ENCODE assay signal across 23 cellular contexts in genomic region chr9:125655691-125656410, GRCh38. TPM values are rescaled to one million over a fixed set of nuclear protein-coding genes. Genes with fewer than 3 reads are reported as not detected.
DNase-seq lines count a peak whose midpoint lies in the region; ATAC-seq and TF ChIP-seq lines count a peak whose summit lies in the region.
"Had no signal": no experiment of that assay in that cellular context is flagged by ENCODE, and none has a peak within 500 bp of the region (broad histone marks: within the 10 kb centered on the region; RNA-seq: fewer than 3 reads in every experiment).

No MANE protein-coding gene starts in this region.

- intact Hi-C loops in Right ventricle myocardium inferior (cut with DNase I), result no loop called here
- intact Hi-C loops in activated T-helper 2 cell treated with anti-CD3 and anti-CD28 coated beads, Interferon-gamma antibody, Interleukin-2, Interleukin-4, amounts not matched to agents 10 μg/mL and 5 μg/mL and 100 μg/mL, durations not matched to agents 14 hours and 24 hours and 36 hours (cut with micrococcal nuclease), result no loop called here

- ATAC-seq in Right ventricle myocardium inferior (no peak), HG02759 (IDR thresholded peaks at IDR 0.05; ENCODE audit: unreplicated experiment) (no peak)
- ATAC-seq in activated CD8-positive, alpha-beta T cell treated with anti-CD3 and anti-CD28 coated beads, Interleukin-2, amount 10 ng/mL, durations not matched to agents 7 days and 5 days, result no peak
- ATAC-seq: activated CD4-positive, alpha-beta T cell treated with anti-CD3 and anti-CD28 coated beads for 36 hours; activated naive CD4-positive, alpha-beta T cell treated with anti-CD3 and anti-CD28 coated beads, Interleukin-2, amount 50 U/mL, for 72 hours; left ventricle myocardium superior; naive thymus-derived CD4-positive, alpha-beta T cell had no signal

- CTCF ChIA-PET in activated CD8-positive, alpha-beta T cell treated with anti-CD3 and anti-CD28 coated beads, Interleukin-2, amount 10 ng/mL, durations not matched to agents 7 days and 5 days (lab: Charles Lee), result no interaction called here

- peaks cover 24% of the 10 kb centered on the region for H3K36me3 Mint-ChIP-seq in activated T-helper 2 cell treated with anti-CD3 and anti-CD28 coated beads, Interferon-gamma antibody, Interleukin-2, Interleukin-4, amounts not matched to agents 10 μg/mL and 5 μg/mL and 100 μg/mL, durations not matched to agents 14 hours and 24 hours and 36 hours (ENCODE audit: low read depth)
- H3K36me3 Mint-ChIP-seq in activated CD8-positive, alpha-beta T cell treated with anti-CD3 and anti-CD28 coated beads, Interleukin-2, amount 10 ng/mL, durations not matched to agents 7 days and 5 days (ENCODE audit: low read depth), result peaks cover 18% of the 10 kb centered on the region

- H3K36me3 ChIP-seq in cardiac muscle cell, result no peaks in the 10 kb centered on the region
- H3K36me3 ChIP-seq: breast epithelium, upper lobe of left lung had no signal

- POLR2A ChIA-PET in activated CD8-positive, alpha-beta T cell treated with anti-CD3 and anti-CD28 coated beads, Interleukin-2, amount 10 ng/mL, durations not matched to agents 7 days and 5 days (lab: Charles Lee), result no interaction called here

- H3K4me3 ChIP-seq in cardiac muscle cell (no peak overlapping the region), cardiac fibroblast (replicated peaks in 1 of 2; ENCODE audit: low read depth in 2 of 2, low read length in 2 of 2) (no peak overlapping the region)
- H3K4me3 ChIP-seq: breast epithelium, GM23248, upper lobe of left lung had no signal

- H3K4me3 Mint-ChIP-seq in activated T-helper 2 cell treated with anti-CD3 and anti-CD28 coated beads, Interferon-gamma antibody, Interleukin-2, Interleukin-4, amounts not matched to agents 10 μg/mL and 5 μg/mL and 100 μg/mL, durations not matched to agents 14 hours and 24 hours and 36 hours (ENCODE audit: low read depth), result no peak overlapping the region
- H3K4me3 Mint-ChIP-seq in activated CD8-positive, alpha-beta T cell treated with anti-CD3 and anti-CD28 coated beads, Interleukin-2, amount 10 ng/mL, durations not matched to agents 7 days and 5 days, result no peak overlapping the region
- H3K4me3 Mint-ChIP-seq: activated CD4-positive, alpha-beta T cell treated with anti-CD3 and anti-CD28 coated beads for 36 hours; CD4-positive, alpha-beta T cell; naive thymus-derived CD4-positive, alpha-beta T cell had no signal

- H3K9me3 ChIP-seq in cardiac muscle cell (ENCODE audit: low read depth), result no peaks in the 10 kb centered on the region
- H3K9me3 ChIP-seq: breast epithelium, upper lobe of left lung had no signal

- TF ChIP-seq CTCF in cardiac muscle cell (IDR thresholded peaks at IDR 0.05; ENCODE audit: low read depth, low read length), result no peak
- no peak for TF ChIP-seq CTCF in cardiac fibroblast (IDR thresholded peaks at IDR 0.05; ENCODE audit: low read depth, low read length)

- no peaks in the 10 kb centered on the region for H3K4me1 ChIP-seq in cardiac muscle cell (ENCODE audit: low read depth)
- H3K4me1 ChIP-seq: breast epithelium had no signal

- H3K4me1 Mint-ChIP-seq in activated T-helper 2 cell treated with anti-CD3 and anti-CD28 coated beads, Interferon-gamma antibody, Interleukin-2, Interleukin-4, amounts not matched to agents 10 μg/mL and 5 μg/mL and 100 μg/mL, durations not matched to agents 14 hours and 24 hours and 36 hours (ENCODE audit: low read depth), result peaks cover 11% of the 10 kb centered on the region
- no peaks in the 10 kb centered on the region for H3K4me1 Mint-ChIP-seq in activated CD8-positive, alpha-beta T cell treated with anti-CD3 and anti-CD28 coated beads, Interleukin-2, amount 10 ng/mL, durations not matched to agents 7 days and 5 days (ENCODE audit: low read depth)

- H3K27ac ChIP-seq in cardiac muscle cell, result peak overlapping the region; percentile 10
- H3K27ac ChIP-seq: breast epithelium, GM23248 had no signal

- no peak for DNase-seq in cardiac muscle cell (ENCODE audit: low read depth in 1 of 2, low spot score in 1 of 2)
- DNase-seq in Right ventricle myocardium inferior (ENCODE audit: missing footprints), result no peak
- DNase-seq in cardiac fibroblast (ENCODE audit: low read depth in 2 of 2), result peak; percentile 17 to 30
- DNase-seq in lung microvascular endothelial cell (ENCODE audit: low read depth in 2 of 2), result peak; percentile 69 to 77
- no peak for DNase-seq in activated T-helper 2 cell treated with anti-CD3 and anti-CD28 coated beads, Interferon-gamma antibody, Interleukin-2, Interleukin-4, amounts not matched to agents 10 μg/mL and 5 μg/mL and 100 μg/mL, durations not matched to agents 14 hours and 24 hours and 36 hours (ENCODE audit: low spot score)
- DNase-seq in activated effector memory CD4-positive, alpha-beta T cell treated with Interleukin-2 at 50 U/mL for 16 hours, result no peak
- DNase-seq in activated CD8-positive, alpha-beta T cell treated with anti-CD3 and anti-CD28 coated beads, Interleukin-2, amount 10 ng/mL, durations not matched to agents 7 days and 5 days, result no peak
- DNase-seq: ACHN; activated CD4-positive, alpha-beta T cell treated with anti-CD3 and anti-CD28 coated beads for 36 hours; activated CD8-positive, alpha-beta memory T cell treated with anti-CD3 and anti-CD28 coated beads, Interleukin-2, amount 50 U/mL, for 48 hours; CD4-positive, alpha-beta T cell; effector memory CD4-positive, alpha-beta T cell; Karpas-422; left ventricle myocardium superior; naive thymus-derived CD4-positive, alpha-beta T cell; SHP77 treated with DMSO at 0.1 percent for 48 hours; stimulated activated naive CD4-positive, alpha-beta T cell treated with Interleukin-2 at 50 U/mL for 16 hours; upper lobe of left lung had no signal

- no peak overlapping the region for H3K27ac Mint-ChIP-seq in activated T-helper 2 cell treated with anti-CD3 and anti-CD28 coated beads, Interferon-gamma antibody, Interleukin-2, Interleukin-4, amounts not matched to agents 10 μg/mL and 5 μg/mL and 100 μg/mL, durations not matched to agents 14 hours and 24 hours and 36 hours
- no peak overlapping the region for H3K27ac Mint-ChIP-seq in activated CD8-positive, alpha-beta T cell treated with anti-CD3 and anti-CD28 coated beads, Interleukin-2, amount 10 ng/mL, durations not matched to agents 7 days and 5 days
- H3K27ac Mint-ChIP-seq: activated CD4-positive, alpha-beta T cell treated with anti-CD3 and anti-CD28 coated beads for 36 hours; activated naive CD4-positive, alpha-beta T cell treated with anti-CD3 and anti-CD28 coated beads, Interleukin-2, amount 50 U/mL, for 72 hours; CD4-positive, alpha-beta T cell had no signal

- no peaks in the 10 kb centered on the region for H3K27me3 ChIP-seq in cardiac muscle cell
- H3K27me3 ChIP-seq: breast epithelium, upper lobe of left lung had no signal

- H3K9me3 Mint-ChIP-seq in activated T-helper 2 cell treated with anti-CD3 and anti-CD28 coated beads, Interferon-gamma antibody, Interleukin-2, Interleukin-4, amounts not matched to agents 10 μg/mL and 5 μg/mL and 100 μg/mL, durations not matched to agents 14 hours and 24 hours and 36 hours, result no peaks in the 10 kb centered on the region
- no peaks in the 10 kb centered on the region for H3K9me3 Mint-ChIP-seq in activated CD8-positive, alpha-beta T cell treated with anti-CD3 and anti-CD28 coated beads, Interleukin-2, amount 10 ng/mL, durations not matched to agents 7 days and 5 days (ENCODE audit: insufficient read depth)
- H3K9me3 Mint-ChIP-seq: activated naive CD4-positive, alpha-beta T cell treated with anti-CD3 and anti-CD28 coated beads, Interleukin-2, amount 50 U/mL, for 72 hours; CD4-positive, alpha-beta T cell; naive thymus-derived CD4-positive, alpha-beta T cell had no signal

- H3K27me3 Mint-ChIP-seq in activated T-helper 2 cell treated with anti-CD3 and anti-CD28 coated beads, Interferon-gamma antibody, Interleukin-2, Interleukin-4, amounts not matched to agents 10 μg/mL and 5 μg/mL and 100 μg/mL, durations not matched to agents 14 hours and 24 hours and 36 hours (ENCODE audit: low read depth), result no peaks in the 10 kb centered on the region
- no peaks in the 10 kb centered on the region for H3K27me3 Mint-ChIP-seq in activated CD8-positive, alpha-beta T cell treated with anti-CD3 and anti-CD28 coated beads, Interleukin-2, amount 10 ng/mL, durations not matched to agents 7 days and 5 days (ENCODE audit: low read depth)
- H3K27me3 Mint-ChIP-seq: activated CD4-positive, alpha-beta T cell treated with anti-CD3 and anti-CD28 coated beads for 36 hours; CD4-positive, alpha-beta T cell; naive thymus-derived CD4-positive, alpha-beta T cell; progenitor cell of endocrine pancreas had no signal

RNA-seq across cellular contexts. Expression of gene MAPKAP1, which starts 51.2 kb away (rescaled TPM):
- total RNA-seq in cardiac muscle cell, result 85.6 and 103 TPM in 2 replicates
- 66.7 TPM in 2 replicates for polyA plus RNA-seq in cardiac muscle cell
- total RNA-seq in Right ventricle myocardium inferior, result 122 TPM
- 40.3 and 52.2 TPM in 2 replicates for total RNA-seq in lung microvascular endothelial cell
- 77.9 and 83.8 TPM in 2 replicates for total RNA-seq in activated T-helper 2 cell treated with anti-CD3 and anti-CD28 coated beads, Interferon-gamma antibody, Interleukin-2, Interleukin-4, amounts not matched to agents 10 μg/mL and 5 μg/mL and 100 μg/mL, durations not matched to agents 14 hours and 24 hours and 36 hours
- 10 to 100 TPM; 60.4 to 63.9 TPM for total RNA-seq in activated CD8-positive, alpha-beta T cell treated with anti-CD3 and anti-CD28 coated beads, Interleukin-2, amount 10 ng/mL, durations not matched to agents 7 days and 5 days

Comparison
In these comparisons a context has a peak if more than half of its experiments do, and no peak if none do; other contexts are left out.
1. DNase-seq: peak in cardiac fibroblast (2 of 2) and lung microvascular endothelial cell (2 of 2); none in cardiac muscle cell (0 of 2), Right ventricle myocardium inferior (single experiment), activated T-helper 2 cell treated with anti-CD3 and anti-CD28 coated beads, Interferon-gamma antibody, Interleukin-2, Interleukin-4, amounts not matched to agents 10 μg/mL and 5 μg/mL and 100 μg/mL, durations not matched to agents 14 hours and 24 hours and 36 hours (single experiment), activated effector memory CD4-positive, alpha-beta T cell treated with Interleukin-2 at 50 U/mL for 16 hours (single experiment) and activated CD8-positive, alpha-beta T cell treated with anti-CD3 and anti-CD28 coated beads, Interleukin-2, amount 10 ng/mL, durations not matched to agents 7 days and 5 days (single experiment).